Comparison of ENCODE assay signal across 29 cellular contexts in genomic region chr6:36832313-36832712, GRCh38.
"Had no signal": no experiment of that assay in that cellular context is flagged by ENCODE, and none has a peak within 500 bp of the region (broad histone marks: within the 10 kb centered on the region; RNA-seq: fewer than 3 reads in every experiment).

No MANE protein-coding gene starts in this region.

- H3K36me3 ChIP-seq: ascending aorta, breast epithelium, cardiac muscle cell had no signal

- ATAC-seq: activated CD4-positive, alpha-beta T cell treated with anti-CD3 and anti-CD28 coated beads for 36 hours; activated CD8-positive, alpha-beta memory T cell treated with anti-CD3 and anti-CD28 coated beads, Interleukin-2, amount 10 ng/mL, durations not matched to agents 7 days and 5 days; activated CD8-positive, alpha-beta T cell treated with anti-CD3 and anti-CD28 coated beads, Interleukin-2, amount 10 ng/mL, durations not matched to agents 7 days and 5 days; activated naive CD4-positive, alpha-beta T cell treated with anti-CD3 and anti-CD28 coated beads, Interleukin-2, amount 50 U/mL, for 72 hours; activated T-cell treated with anti-CD3 and anti-CD28 coated beads, Interleukin-2, amount 50 U/mL, for 72 hours; esophagus mucosa had no signal

- H3K9me3 ChIP-seq: ascending aorta, breast epithelium had no signal

- H3K27me3 ChIP-seq: ascending aorta, breast epithelium, cardiac muscle cell, dorsolateral prefrontal cortex had no signal

- FAIRE-seq: frontal cortex had no signal

- H3K4me3 ChIP-seq: ascending aorta, breast epithelium, cardiac muscle cell, coronary artery, dorsolateral prefrontal cortex had no signal

- H3K27ac ChIP-seq: ascending aorta, breast epithelium, cardiac muscle cell, coronary artery, dorsolateral prefrontal cortex had no signal

- DNase-seq: activated CD4-positive, alpha-beta memory T cell treated with anti-CD3 and anti-CD28 coated beads for 36 hours; activated CD4-positive, alpha-beta T cell treated with anti-CD3 and anti-CD28 coated beads for 36 hours; activated CD4-positive, alpha-beta T cell treated with anti-CD3 and anti-CD28 coated beads, Interleukin-2, amount 10 ng/mL, durations not matched to agents 24 days and 14 days; activated CD4-positive, CD25-positive, alpha-beta regulatory T cell; activated CD4-positive, CD25-positive, alpha-beta regulatory T cell treated with anti-CD3 and anti-CD28 coated beads, Interleukin-2, amount 50 U/mL, for 72 hours; activated CD8-positive, alpha-beta memory T cell treated with anti-CD3 and anti-CD28 coated beads, Interleukin-2, amount 10 ng/mL, durations not matched to agents 7 days and 5 days; activated CD8-positive, alpha-beta memory T cell treated with anti-CD3 and anti-CD28 coated beads, Interleukin-2, amount 50 U/mL, for 4 hours; activated CD8-positive, alpha-beta T cell treated with anti-CD3 and anti-CD28 coated beads, Interleukin-2, amount 10 ng/mL, durations not matched to agents 7 days and 5 days; activated gamma-delta T cell; activated naive CD4-positive, alpha-beta T cell; activated naive CD4-positive, alpha-beta T cell treated with anti-CD3 and anti-CD28 coated beads, Interleukin-2, amount 10 ng/mL, durations not matched to agents 7 days and 5 days; activated naive CD8-positive, alpha-beta T cell treated with anti-CD3 and anti-CD28 coated beads, Interleukin-2, amount 10 ng/mL, durations not matched to agents 7 days and 5 days; activated T-cell treated with anti-CD3 and anti-CD28 coated beads for 4 hours; activated T-cell treated with anti-CD3 and anti-CD28 coated beads, Interleukin-2, amount 50 U/mL, for 24 hours; activated T-cell treated with anti-CD3 and anti-CD28 coated beads, Interleukin-2, amount 50 U/mL, for 72 hours; central memory CD4-positive, alpha-beta T cell; dorsolateral prefrontal cortex; effector memory CD4-positive, alpha-beta T cell; endodermal cell; foreskin fibroblast; head of caudate nucleus; T-helper 2 cell had no signal
